Comparison of ENCODE assay signal across 16 cellular contexts in the genomic region with DNA sequence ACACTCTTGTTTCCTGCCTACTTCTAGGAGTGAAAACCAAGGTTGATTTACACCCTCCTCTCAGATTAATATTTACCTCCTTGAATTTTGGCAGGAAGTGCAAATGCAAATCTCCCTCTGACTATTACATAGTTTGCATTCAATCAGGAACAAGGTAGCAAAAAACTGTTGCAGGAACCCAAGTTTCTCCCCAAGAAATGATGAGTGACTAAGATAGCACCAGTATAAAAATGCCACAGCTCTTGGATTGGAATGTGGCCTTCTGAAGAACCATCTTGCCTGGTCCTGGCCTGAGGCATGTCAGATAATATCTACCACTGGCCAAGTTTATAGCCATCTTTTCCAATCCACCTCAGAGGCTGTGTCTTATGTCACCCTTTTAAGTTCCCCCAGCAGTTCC.
"Had no signal": no experiment of that assay in that cellular context is flagged by ENCODE, and none has a peak within 500 bp of the region (broad histone marks: within the 10 kb centered on the region; RNA-seq: fewer than 3 reads in every experiment).

No MANE protein-coding gene starts in this region.

- ATAC-seq: left colon; mucosa of descending colon; naive thymus-derived CD8-positive, alpha-beta T cell; psoas muscle; sciatic nerve; stimulated activated memory B cell treated with anti-CD40 and anti-IgM and Interleukin-4, amounts not matched to agents 10 μg/mL and 1 μg/mL and 100 μg/mL, for 72 hours; upper lobe of right lung had no signal

- H3K36me3 ChIP-seq: colonic mucosa, neutrophil, spleen, tibial artery, upper lobe of right lung, vagina had no signal

- H3K9me3 ChIP-seq: colonic mucosa, neutrophil, psoas muscle, spleen, tibial artery, upper lobe of right lung, vagina had no signal

- H3K4me3 ChIP-seq: colonic mucosa, mucosa of descending colon, psoas muscle, spleen, tibial artery, upper lobe of right lung, vagina had no signal

- DNase-seq: colonic mucosa; effector CD4-positive, alpha-beta T cell; left colon; mucosa of descending colon; naive thymus-derived CD8-positive, alpha-beta T cell; psoas muscle; spleen; stimulated activated CD4-positive, alpha-beta T cell treated with anti-CD3 and anti-CD28 coated beads, Interleukin-15, amount 100 ng/mL, for 24 hours; stimulated activated CD4-positive, alpha-beta T cell treated with anti-CD3 and anti-CD28 coated beads, Interleukin-1b, Interleukin-23, amount 100 ng/mL, for 48 hours; stimulated activated CD4-positive, alpha-beta T cell treated with anti-CD3 and anti-CD28 coated beads, Interleukin-4, amount 100 ng/mL, for 24 hours; tibial artery; upper lobe of right lung had no signal

- H3K4me1 ChIP-seq: colonic mucosa, psoas muscle, spleen, tibial artery, upper lobe of right lung, vagina had no signal

- H3K27me3 ChIP-seq: colonic mucosa, neutrophil, spleen, tibial artery, upper lobe of right lung, vagina had no signal

- H3K27ac ChIP-seq: colonic mucosa, neutrophil, psoas muscle, spleen, tibial artery, upper lobe of right lung, vagina had no signal
